ENCODE assay signal across 8 cellular contexts in genomic region chr17:63774982-63775290, GRCh38. TPM values are rescaled to one million over a fixed set of nuclear protein-coding genes. Genes with fewer than 3 reads are reported as not detected.
DNase-seq lines count a peak whose midpoint lies in the region; ATAC-seq and TF ChIP-seq lines count a peak whose summit lies in the region.

No MANE protein-coding gene starts in this region.

- H3K4me3 ChIP-seq in AG10803 (ENCODE audit: low read length) = peak overlapping the region; percentile 74
- H3K4me3 ChIP-seq in HL-60 (replicated peaks; ENCODE audit: insufficient read depth, low read length) = peak overlapping the region; percentile 67
- peak overlapping the region; percentile 89 to 97 for H3K4me3 ChIP-seq in ascending aorta
- H3K4me3 ChIP-seq in liver (ENCODE audit: low read depth in 1 of 3, low read length in 3 of 3) = peak overlapping the region; percentile 70 to 93 (median 81)
- H3K4me3 ChIP-seq in upper lobe of right lung = peak overlapping the region; percentile 87

- 8% methylated on average over 4 of the region's 4 CpGs for WGBS in liver

- ATAC-seq in upper lobe of right lung (no peak), HG03135 (IDR thresholded peaks at IDR 0.05; ENCODE audit: unreplicated experiment) (no peak), GM18861 (IDR thresholded peaks at IDR 0.05; ENCODE audit: unreplicated experiment) (no peak)

- H3K4me1 ChIP-seq in ascending aorta (peaks cover 4 to 25% of the 10 kb centered on the region in 2 donors), liver (ENCODE audit: control insufficient read depth in 4 of 4, insufficient read depth in 4 of 4, low read length in 3 of 4) (peaks cover 6 to 29% (median 19%) of the 10 kb centered on the region in 4 donors), upper lobe of right lung (peaks cover 35% of the 10 kb centered on the region)

- H3K36me3 ChIP-seq in ascending aorta (peaks cover 6 to 11% of the 10 kb centered on the region in 2 donors), liver (ENCODE audit: control insufficient read depth in 4 of 4, insufficient read depth in 3 of 4, low read depth in 1 of 4, low read length in 3 of 4) (peaks cover 0 to 5% (median 0%) of the 10 kb centered on the region in 4 donors), upper lobe of right lung (peaks cover 30% of the 10 kb centered on the region)

- H3K9me3 ChIP-seq in ascending aorta = no peaks in the 10 kb centered on the region
- no peaks in the 10 kb centered on the region for H3K9me3 ChIP-seq in liver (ENCODE audit: control insufficient read depth in 4 of 4, low read length in 3 of 4)
- H3K9me3 ChIP-seq in upper lobe of right lung = no peaks in the 10 kb centered on the region

- no peaks in the 10 kb centered on the region for H3K27me3 ChIP-seq in HL-60 (ENCODE audit: insufficient read depth, poor library complexity, severe bottlenecking)
- no peaks in the 10 kb centered on the region for H3K27me3 ChIP-seq in ascending aorta
- H3K27me3 ChIP-seq in liver (ENCODE audit: control insufficient read depth in 4 of 4, insufficient read depth in 4 of 4, low read length in 3 of 4) = no peaks in the 10 kb centered on the region
- no peaks in the 10 kb centered on the region for H3K27me3 ChIP-seq in upper lobe of right lung

- peak overlapping the region; percentile 79 to 95 for H3K9ac ChIP-seq in liver (ENCODE audit: low read depth in 1 of 2, low read length in 2 of 2)

- H3K27ac ChIP-seq in HL-60 (replicated peaks) (peak overlapping the region; percentile 99), ascending aorta (peak overlapping the region; percentile 97 to 98), liver (ENCODE audit: low read depth in 1 of 2, low read length in 2 of 2) (peak overlapping the region; percentile 95 to 97), upper lobe of right lung (peak overlapping the region; percentile 98)

- DNase-seq in AG10803 (ENCODE audit: low read depth) (peak; percentile 17), HL-60 (ENCODE audit: low read depth in 1 of 2, low spot score in 1 of 2) (peak in 1 of 2 experiments; percentile 49), ascending aorta (ENCODE audit: low spot score in 2 of 2) (no peak), upper lobe of right lung (no peak), GOT3 (lab: John Stamatoyannopoulos, UW) (no peak)

- no peak for TF ChIP-seq CTCF in AG10803 (conservative IDR thresholded peaks at IDR 0.05; ENCODE audit: low read length)
- no peak for TF ChIP-seq CTCF in HL-60 (IDR thresholded peaks at IDR 0.05; ENCODE audit: insufficient read depth, low read length)
- TF ChIP-seq CTCF in ascending aorta (IDR thresholded peaks at IDR 0.05) = no peak
- TF ChIP-seq CTCF in liver (IDR thresholded peaks at IDR 0.05; ENCODE audit: low read depth, low read length, missing input control) = no peak
- no peak for TF ChIP-seq CTCF in upper lobe of right lung (IDR thresholded peaks at IDR 0.05)

- no peak for TF ChIP-seq RAD21 in liver (IDR thresholded peaks at IDR 0.05)

- intact Hi-C loops in ascending aorta (cut with DNase I) (no loop called here), upper lobe of right lung (cut with DNase I) (no loop called here)

TF ChIP-seq in liver, 16 proteins besides CTCF, POLR2A, EP300 and RAD21:
- TF ChIP-seq JUND (IDR thresholded peaks at IDR 0.05) (no peak), ZBTB33 (IDR thresholded peaks at IDR 0.05) (no peak), TAF1 (conservative IDR thresholded peaks at IDR 0.05) (no peak), EGR1 (IDR thresholded peaks at IDR 0.05; ENCODE audit: low read depth in 2 of 2) (no peak), GABPA (IDR thresholded peaks at IDR 0.05 in 1 of 2, conservative IDR thresholded peaks at IDR 0.05 in 1 of 2) (no peak), REST (IDR thresholded peaks at IDR 0.05) (no peak), SP1 (IDR thresholded peaks at IDR 0.05) (no peak), FOXA2 (IDR thresholded peaks at IDR 0.05) (no peak), HNF4A (conservative IDR thresholded peaks at IDR 0.05) (no peak), ATF3 (IDR thresholded peaks at IDR 0.05) (no peak), FOXA1 (IDR thresholded peaks at IDR 0.05) (no peak), NR2F2 (IDR thresholded peaks at IDR 0.05) (no peak), YY1 (IDR thresholded peaks at IDR 0.05) (no peak)

RNA-seq across cellular contexts. Expression of gene DDX42, which starts 1.0 kb away (rescaled TPM):
- total RNA-seq in ascending aorta (37.5 TPM), liver (10 to 100 TPM; 39.7 to 64.2 TPM), upper lobe of right lung (93.8 TPM)
- polyA plus RNA-seq in liver = 10 to 100 TPM; 15.0 to 20.1 TPM

RNA-seq across cellular contexts. Expression of gene CCDC47, which starts 1.5 kb away (rescaled TPM):
- total RNA-seq in ascending aorta (76.2 TPM), liver (10 to 100 TPM; 67.7 to 87.2 TPM), upper lobe of right lung (91.4 TPM)
- 10 to 100 TPM; 33.0 to 57.8 TPM for polyA plus RNA-seq in liver

RNA-seq across cellular contexts. Expression of gene STRADA, which starts 33.3 kb away (rescaled TPM):
- 3.2 TPM for total RNA-seq in ascending aorta
- total RNA-seq in liver = 10 to 100 TPM in 1 of 2 donors, 1 to 10 TPM in 1; 7.8 to 17.9 TPM
- polyA plus RNA-seq in liver = 1 to 10 TPM; 7.7 to 8.6 TPM
- 30.2 TPM for total RNA-seq in upper lobe of right lung

RNA-seq across cellular contexts. Expression of gene PSMC5, which starts 52.3 kb away (rescaled TPM):
- total RNA-seq in ascending aorta (83.7 TPM), liver (10 to 100 TPM; 51.0 to 57.1 TPM), upper lobe of right lung (105 TPM)
- 10 to 100 TPM; 87.3 to 87.4 TPM for polyA plus RNA-seq in liver

RNA-seq across cellular contexts. Expression of gene FTSJ3, which starts 52.5 kb away (rescaled TPM):
- total RNA-seq in ascending aorta (18.2 TPM), liver (10 to 100 TPM; 20.2 to 31.1 TPM), upper lobe of right lung (39.4 TPM)
- polyA plus RNA-seq in liver = 10 to 100 TPM; 10.5 to 18.2 TPM
